In the genomic region with DNA sequence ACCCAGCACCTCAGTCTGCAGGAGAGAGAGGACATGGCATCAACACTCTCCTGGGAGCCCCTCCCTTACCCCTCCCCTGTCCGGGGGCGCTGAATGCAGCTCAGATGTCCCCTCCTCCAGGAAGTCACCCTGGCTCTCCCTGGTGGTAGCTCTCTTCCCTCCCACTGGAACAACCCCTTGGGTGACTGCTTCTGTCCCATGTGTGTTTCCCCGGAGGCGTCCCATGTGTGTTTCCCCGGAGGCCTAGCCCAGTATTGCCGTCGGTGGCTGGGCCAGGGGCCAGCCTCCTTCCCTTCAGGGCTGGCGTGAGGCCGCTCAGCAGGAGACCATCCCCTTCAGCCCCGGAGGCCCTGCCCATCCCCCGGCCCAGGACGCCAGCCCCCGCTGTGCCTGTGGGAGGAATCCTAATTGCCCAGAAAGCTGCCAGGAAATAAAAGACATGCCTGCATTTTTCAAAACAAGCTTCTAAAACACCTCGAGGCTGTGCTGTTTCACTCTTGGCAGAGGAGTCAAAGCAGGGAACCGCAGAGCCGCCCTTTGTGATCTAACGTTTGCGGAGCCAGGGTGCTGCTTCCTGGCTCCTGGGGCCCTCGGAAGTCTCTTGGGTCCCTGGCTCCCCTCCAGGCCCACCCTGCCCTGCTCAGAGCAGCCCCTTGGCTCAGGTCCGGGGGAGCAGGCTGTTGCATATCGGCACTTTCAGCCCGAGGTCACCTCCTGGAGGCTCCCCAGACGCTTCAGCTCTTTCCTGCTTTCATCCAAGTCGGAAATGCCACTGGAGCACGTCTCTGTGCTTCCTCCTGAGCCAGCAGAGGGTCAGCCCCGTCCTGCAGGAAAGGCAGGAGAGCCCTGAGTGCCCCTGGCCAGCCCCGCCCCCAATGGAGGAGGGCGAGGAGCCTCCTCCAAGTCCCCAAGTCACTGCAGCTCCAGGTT, we compare ENCODE assay signal across 1 cellular context.
A peak's percentile ranks its signal among the peaks of the same experiment; 100 is the strongest.
TF ChIP-seq lines count a peak whose summit lies in the region.

No MANE protein-coding gene starts in this region.

TF ChIP-seq in HEK293, 187 proteins besides CTCF, POLR2A, EP300 and RAD21 (continued from another document and continues in another):
- TF ChIP-seq, protein P1, sequence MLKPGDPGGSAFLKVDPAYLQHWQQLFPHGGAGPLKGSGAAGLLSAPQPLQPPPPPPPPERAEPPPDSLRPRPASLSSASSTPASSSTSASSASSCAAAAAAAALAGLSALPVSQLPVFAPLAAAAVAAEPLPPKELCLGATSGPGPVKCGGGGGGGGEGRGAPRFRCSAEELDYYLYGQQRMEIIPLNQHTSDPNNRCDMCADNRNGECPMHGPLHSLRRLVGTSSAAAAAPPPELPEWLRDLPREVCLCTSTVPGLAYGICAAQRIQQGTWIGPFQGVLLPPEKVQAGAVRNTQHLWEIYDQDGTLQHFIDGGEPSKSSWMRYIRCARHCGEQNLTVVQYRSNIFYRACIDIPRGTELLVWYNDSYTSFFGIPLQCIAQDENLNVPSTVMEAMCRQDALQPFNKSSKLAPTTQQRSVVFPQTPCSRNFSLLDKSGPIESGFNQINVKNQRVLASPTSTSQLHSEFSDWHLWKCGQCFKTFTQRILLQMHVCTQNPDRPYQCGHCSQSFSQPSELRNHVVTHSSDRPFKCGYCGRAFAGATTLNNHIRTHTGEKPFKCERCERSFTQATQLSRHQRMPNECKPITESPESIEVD (tag by site-specific recombination; IDR thresholded peaks at IDR 0.05), result no peak
- no peak for TF ChIP-seq ZNF302 (tag by site-specific recombination; IDR thresholded peaks at IDR 0.05; ENCODE audit: low read depth)
- TF ChIP-seq ZNF610 (tag by site-specific recombination; IDR thresholded peaks at IDR 0.05; ENCODE audit: borderline replicate concordance), result no peak
- peak; percentile 79 for TF ChIP-seq EGR2 (tag by site-specific recombination; IDR thresholded peaks at IDR 0.05; ENCODE audit: low read depth)
- TF ChIP-seq KLF8 (tag by site-specific recombination; IDR thresholded peaks at IDR 0.05), result no peak
- peak; percentile 55; the same call in 1 of the 2 replicates for TF ChIP-seq SCRT2 (tag by site-specific recombination; IDR thresholded peaks at IDR 0.05)
- no peak for TF ChIP-seq ZNF19 (tag by site-specific recombination; IDR thresholded peaks at IDR 0.05; ENCODE audit: low read depth)
- TF ChIP-seq, protein P2, sequence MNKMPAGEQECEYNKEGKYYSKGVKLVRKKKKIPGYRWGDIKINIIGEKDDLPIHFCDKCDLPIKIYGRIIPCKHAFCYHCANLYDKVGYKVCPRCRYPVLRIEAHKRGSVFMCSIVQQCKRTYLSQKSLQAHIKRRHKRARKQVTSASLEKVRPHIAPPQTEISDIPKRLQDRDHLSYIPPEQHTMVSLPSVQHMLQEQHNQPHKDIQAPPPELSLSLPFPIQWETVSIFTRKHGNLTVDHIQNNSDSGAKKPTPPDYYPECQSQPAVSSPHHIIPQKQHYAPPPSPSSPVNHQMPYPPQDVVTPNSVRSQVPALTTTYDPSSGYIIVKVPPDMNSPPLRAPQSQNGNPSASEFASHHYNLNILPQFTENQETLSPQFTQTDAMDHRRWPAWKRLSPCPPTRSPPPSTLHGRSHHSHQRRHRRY (tag by site-specific recombination; IDR thresholded peaks at IDR 0.05), result no peak
- no peak for TF ChIP-seq YY2 (tag by site-specific recombination; IDR thresholded peaks at IDR 0.05)
- peak; percentile 73; the same call in 1 of the 2 replicates for TF ChIP-seq IKZF3 (tag by site-specific recombination; IDR thresholded peaks at IDR 0.05)
- TF ChIP-seq, protein P3, sequence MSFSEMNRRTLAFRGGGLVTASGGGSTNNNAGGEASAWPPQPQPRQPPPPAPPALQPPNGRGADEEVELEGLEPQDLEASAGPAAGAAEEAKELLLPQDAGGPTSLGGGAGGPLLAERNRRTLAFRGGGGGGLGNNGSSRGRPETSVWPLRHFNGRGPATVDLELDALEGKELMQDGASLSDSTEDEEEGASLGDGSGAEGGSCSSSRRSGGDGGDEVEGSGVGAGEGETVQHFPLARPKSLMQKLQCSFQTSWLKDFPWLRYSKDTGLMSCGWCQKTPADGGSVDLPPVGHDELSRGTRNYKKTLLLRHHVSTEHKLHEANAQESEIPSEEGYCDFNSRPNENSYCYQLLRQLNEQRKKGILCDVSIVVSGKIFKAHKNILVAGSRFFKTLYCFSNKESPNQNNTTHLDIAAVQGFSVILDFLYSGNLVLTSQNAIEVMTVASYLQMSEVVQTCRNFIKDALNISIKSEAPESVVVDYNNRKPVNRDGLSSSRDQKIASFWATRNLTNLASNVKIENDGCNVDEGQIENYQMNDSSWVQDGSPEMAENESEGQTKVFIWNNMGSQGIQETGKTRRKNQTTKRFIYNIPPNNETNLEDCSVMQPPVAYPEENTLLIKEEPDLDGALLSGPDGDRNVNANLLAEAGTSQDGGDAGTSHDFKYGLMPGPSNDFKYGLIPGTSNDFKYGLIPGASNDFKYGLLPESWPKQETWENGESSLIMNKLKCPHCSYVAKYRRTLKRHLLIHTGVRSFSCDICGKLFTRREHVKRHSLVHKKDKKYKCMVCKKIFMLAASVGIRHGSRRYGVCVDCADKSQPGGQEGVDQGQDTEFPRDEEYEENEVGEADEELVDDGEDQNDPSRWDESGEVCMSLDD (tag by site-specific recombination; IDR thresholded peaks at IDR 0.05), result no peak
- no peak for TF ChIP-seq ZSCAN23 (tag by site-specific recombination; IDR thresholded peaks at IDR 0.05)
- no peak for TF ChIP-seq ZNF175 (tag by site-specific recombination; IDR thresholded peaks at IDR 0.05)
- TF ChIP-seq, protein P4, sequence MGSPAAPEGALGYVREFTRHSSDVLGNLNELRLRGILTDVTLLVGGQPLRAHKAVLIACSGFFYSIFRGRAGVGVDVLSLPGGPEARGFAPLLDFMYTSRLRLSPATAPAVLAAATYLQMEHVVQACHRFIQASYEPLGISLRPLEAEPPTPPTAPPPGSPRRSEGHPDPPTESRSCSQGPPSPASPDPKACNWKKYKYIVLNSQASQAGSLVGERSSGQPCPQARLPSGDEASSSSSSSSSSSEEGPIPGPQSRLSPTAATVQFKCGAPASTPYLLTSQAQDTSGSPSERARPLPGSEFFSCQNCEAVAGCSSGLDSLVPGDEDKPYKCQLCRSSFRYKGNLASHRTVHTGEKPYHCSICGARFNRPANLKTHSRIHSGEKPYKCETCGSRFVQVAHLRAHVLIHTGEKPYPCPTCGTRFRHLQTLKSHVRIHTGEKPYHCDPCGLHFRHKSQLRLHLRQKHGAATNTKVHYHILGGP (tag by site-specific recombination; IDR thresholded peaks at IDR 0.05), result no peak
- peak; percentile 53; the same call in 1 of the 2 replicates for TF ChIP-seq ZBTB20 (tag by site-specific recombination; IDR thresholded peaks at IDR 0.05)
- no peak for TF ChIP-seq ZNF324 (tag by site-specific recombination; IDR thresholded peaks at IDR 0.05)
- TF ChIP-seq, protein P5, sequence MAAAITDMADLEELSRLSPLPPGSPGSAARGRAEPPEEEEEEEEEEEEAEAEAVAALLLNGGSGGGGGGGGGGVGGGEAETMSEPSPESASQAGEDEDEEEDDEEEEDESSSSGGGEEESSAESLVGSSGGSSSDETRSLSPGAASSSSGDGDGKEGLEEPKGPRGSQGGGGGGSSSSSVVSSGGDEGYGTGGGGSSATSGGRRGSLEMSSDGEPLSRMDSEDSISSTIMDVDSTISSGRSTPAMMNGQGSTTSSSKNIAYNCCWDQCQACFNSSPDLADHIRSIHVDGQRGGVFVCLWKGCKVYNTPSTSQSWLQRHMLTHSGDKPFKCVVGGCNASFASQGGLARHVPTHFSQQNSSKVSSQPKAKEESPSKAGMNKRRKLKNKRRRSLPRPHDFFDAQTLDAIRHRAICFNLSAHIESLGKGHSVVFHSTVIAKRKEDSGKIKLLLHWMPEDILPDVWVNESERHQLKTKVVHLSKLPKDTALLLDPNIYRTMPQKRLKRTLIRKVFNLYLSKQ (tag by site-specific recombination; IDR thresholded peaks at IDR 0.05; ENCODE audit: borderline replicate concordance), result no peak
- no peak for TF ChIP-seq ZNF623 (tag by site-specific recombination; IDR thresholded peaks at IDR 0.05)
- no peak for TF ChIP-seq ZNF274 (IDR thresholded peaks at IDR 0.05; ENCODE audit: low read length)
- TF ChIP-seq ZNF274 (tag by site-specific recombination; IDR thresholded peaks at IDR 0.05; ENCODE audit: borderline replicate concordance), result no peak
- no peak for TF ChIP-seq ZBTB7A (tag by site-specific recombination; IDR thresholded peaks at IDR 0.05; ENCODE audit: low read depth)
- TF ChIP-seq, protein P6, sequence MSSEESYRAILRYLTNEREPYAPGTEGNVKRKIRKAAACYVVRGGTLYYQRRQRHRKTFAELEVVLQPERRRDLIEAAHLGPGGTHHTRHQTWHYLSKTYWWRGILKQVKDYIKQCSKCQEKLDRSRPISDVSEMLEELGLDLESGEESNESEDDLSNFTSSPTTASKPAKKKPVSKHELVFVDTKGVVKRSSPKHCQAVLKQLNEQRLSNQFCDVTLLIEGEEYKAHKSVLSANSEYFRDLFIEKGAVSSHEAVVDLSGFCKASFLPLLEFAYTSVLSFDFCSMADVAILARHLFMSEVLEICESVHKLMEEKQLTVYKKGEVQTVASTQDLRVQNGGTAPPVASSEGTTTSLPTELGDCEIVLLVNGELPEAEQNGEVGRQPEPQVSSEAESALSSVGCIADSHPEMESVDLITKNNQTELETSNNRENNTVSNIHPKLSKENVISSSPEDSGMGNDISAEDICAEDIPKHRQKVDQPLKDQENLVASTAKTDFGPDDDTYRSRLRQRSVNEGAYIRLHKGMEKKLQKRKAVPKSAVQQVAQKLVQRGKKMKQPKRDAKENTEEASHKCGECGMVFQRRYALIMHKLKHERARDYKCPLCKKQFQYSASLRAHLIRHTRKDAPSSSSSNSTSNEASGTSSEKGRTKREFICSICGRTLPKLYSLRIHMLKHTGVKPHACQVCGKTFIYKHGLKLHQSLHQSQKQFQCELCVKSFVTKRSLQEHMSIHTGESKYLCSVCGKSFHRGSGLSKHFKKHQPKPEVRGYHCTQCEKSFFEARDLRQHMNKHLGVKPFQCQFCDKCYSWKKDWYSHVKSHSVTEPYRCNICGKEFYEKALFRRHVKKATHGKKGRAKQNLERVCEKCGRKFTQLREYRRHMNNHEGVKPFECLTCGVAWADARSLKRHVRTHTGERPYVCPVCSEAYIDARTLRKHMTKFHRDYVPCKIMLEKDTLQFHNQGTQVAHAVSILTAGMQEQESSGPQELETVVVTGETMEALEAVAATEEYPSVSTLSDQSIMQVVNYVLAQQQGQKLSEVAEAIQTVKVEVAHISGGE (tag by site-specific recombination; conservative IDR thresholded peaks at IDR 0.05; ENCODE audit: low read depth), result no peak
- TF ChIP-seq KLF9 (tag by site-specific recombination; IDR thresholded peaks at IDR 0.05; ENCODE audit: low read depth), result no peak
- TF ChIP-seq ZFP69B (tag by site-specific recombination; IDR thresholded peaks at IDR 0.05), result no peak
- no peak for TF ChIP-seq ZNF24 (tag by site-specific recombination; IDR thresholded peaks at IDR 0.05)
- no peak for TF ChIP-seq MEIS1 (CRISPR knock-in tag; IDR thresholded peaks at IDR 0.05; ENCODE audit: borderline replicate concordance)
- no peak for TF ChIP-seq ZNF514 (tag by site-specific recombination; IDR thresholded peaks at IDR 0.05)
- TF ChIP-seq ZNF677 (tag by site-specific recombination; IDR thresholded peaks at IDR 0.05), result no peak
- no peak for TF ChIP-seq ZNF121 (tag by site-specific recombination; IDR thresholded peaks at IDR 0.05)
- TF ChIP-seq ZNF211 (tag by site-specific recombination; IDR thresholded peaks at IDR 0.05; ENCODE audit: low read depth), result no peak
- TF ChIP-seq ZNF239 (tag by site-specific recombination; IDR thresholded peaks at IDR 0.05), result no peak
- peak; percentile 93 for TF ChIP-seq ZIC2 (tag by site-specific recombination; IDR thresholded peaks at IDR 0.05)
- no peak for TF ChIP-seq ZNF10 (tag by site-specific recombination; IDR thresholded peaks at IDR 0.05)
- no peak for TF ChIP-seq SALL2 (tag by site-specific recombination; IDR thresholded peaks at IDR 0.05; ENCODE audit: borderline replicate concordance)
- TF ChIP-seq HOXA7 (CRISPR knock-in tag; IDR thresholded peaks at IDR 0.05; ENCODE audit: borderline replicate concordance), result no peak
- no peak for TF ChIP-seq YY1 (tag by site-specific recombination; IDR thresholded peaks at IDR 0.05)
- no peak for TF ChIP-seq ZNF292 (tag by site-specific recombination; IDR thresholded peaks at IDR 0.05; ENCODE audit: borderline replicate concordance, low read depth)
- no peak for TF ChIP-seq ZNF133 (tag by site-specific recombination; IDR thresholded peaks at IDR 0.05)
- TF ChIP-seq, protein P7, sequence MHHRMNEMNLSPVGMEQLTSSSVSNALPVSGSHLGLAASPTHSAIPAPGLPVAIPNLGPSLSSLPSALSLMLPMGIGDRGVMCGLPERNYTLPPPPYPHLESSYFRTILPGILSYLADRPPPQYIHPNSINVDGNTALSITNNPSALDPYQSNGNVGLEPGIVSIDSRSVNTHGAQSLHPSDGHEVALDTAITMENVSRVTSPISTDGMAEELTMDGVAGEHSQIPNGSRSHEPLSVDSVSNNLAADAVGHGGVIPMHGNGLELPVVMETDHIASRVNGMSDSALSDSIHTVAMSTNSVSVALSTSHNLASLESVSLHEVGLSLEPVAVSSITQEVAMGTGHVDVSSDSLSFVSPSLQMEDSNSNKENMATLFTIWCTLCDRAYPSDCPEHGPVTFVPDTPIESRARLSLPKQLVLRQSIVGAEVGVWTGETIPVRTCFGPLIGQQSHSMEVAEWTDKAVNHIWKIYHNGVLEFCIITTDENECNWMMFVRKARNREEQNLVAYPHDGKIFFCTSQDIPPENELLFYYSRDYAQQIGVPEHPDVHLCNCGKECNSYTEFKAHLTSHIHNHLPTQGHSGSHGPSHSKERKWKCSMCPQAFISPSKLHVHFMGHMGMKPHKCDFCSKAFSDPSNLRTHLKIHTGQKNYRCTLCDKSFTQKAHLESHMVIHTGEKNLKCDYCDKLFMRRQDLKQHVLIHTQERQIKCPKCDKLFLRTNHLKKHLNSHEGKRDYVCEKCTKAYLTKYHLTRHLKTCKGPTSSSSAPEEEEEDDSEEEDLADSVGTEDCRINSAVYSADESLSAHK (tag by site-specific recombination; IDR thresholded peaks at IDR 0.05), result no peak
- TF ChIP-seq, protein P8, sequence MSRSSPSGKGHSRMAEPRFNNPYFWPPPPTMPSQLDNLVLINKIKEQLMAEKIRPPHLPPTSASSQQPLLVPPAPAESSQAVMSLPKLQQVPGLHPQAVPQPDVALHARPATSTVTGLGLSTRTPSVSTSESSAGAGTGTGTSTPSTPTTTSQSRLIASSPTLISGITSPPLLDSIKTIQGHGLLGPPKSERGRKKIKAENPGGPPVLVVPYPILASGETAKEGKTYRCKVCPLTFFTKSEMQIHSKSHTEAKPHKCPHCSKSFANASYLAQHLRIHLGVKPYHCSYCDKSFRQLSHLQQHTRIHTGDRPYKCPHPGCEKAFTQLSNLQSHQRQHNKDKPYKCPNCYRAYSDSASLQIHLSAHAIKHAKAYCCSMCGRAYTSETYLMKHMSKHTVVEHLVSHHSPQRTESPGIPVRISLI (tag by site-specific recombination; IDR thresholded peaks at IDR 0.05), result no peak
- TF ChIP-seq, protein P9, sequence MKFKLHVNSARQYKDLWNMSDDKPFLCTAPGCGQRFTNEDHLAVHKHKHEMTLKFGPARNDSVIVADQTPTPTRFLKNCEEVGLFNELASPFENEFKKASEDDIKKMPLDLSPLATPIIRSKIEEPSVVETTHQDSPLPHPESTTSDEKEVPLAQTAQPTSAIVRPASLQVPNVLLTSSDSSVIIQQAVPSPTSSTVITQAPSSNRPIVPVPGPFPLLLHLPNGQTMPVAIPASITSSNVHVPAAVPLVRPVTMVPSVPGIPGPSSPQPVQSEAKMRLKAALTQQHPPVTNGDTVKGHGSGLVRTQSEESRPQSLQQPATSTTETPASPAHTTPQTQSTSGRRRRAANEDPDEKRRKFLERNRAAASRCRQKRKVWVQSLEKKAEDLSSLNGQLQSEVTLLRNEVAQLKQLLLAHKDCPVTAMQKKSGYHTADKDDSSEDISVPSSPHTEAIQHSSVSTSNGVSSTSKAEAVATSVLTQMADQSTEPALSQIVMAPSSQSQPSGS (tag by site-specific recombination; IDR thresholded peaks at IDR 0.05; ENCODE audit: low read depth), result no peak
- TF ChIP-seq ZFHX2 (tag by site-specific recombination; conservative IDR thresholded peaks at IDR 0.05), result peak; percentile 88
- no peak for TF ChIP-seq RBAK (tag by site-specific recombination; IDR thresholded peaks at IDR 0.05)
